ENCODE assay signal across 11 cellular contexts in genomic region chr2:101873543-101873942, GRCh38.
DNase-seq lines count a peak whose midpoint lies in the region; ATAC-seq, FAIRE-seq and TF ChIP-seq lines count a peak whose summit lies in the region.
"Had no signal": no experiment of that assay in that cellular context is flagged by ENCODE, and none has a peak within 500 bp of the region (broad histone marks: within the 10 kb centered on the region; RNA-seq: fewer than 3 reads in every experiment).

No MANE protein-coding gene starts in this region.

- H3K4me1 ChIP-seq in A549 (no peaks in the 10 kb centered on the region), OCI-LY3 (ENCODE audit: low read length) (no peaks in the 10 kb centered on the region)

- FAIRE-seq in A549 (lab: Jason Lieb, UNC): no peak

- peaks cover 40 to 81% (median 49%) of the 10 kb centered on the region in 3 donors for H3K36me3 Mint-ChIP-seq in immature natural killer cell
- H3K36me3 Mint-ChIP-seq in CD14-positive monocyte: peaks cover 90 to 96% of the 10 kb centered on the region in 2 donors

- H4K20me1 ChIP-seq in OCI-LY3 (ENCODE audit: insufficient read depth, low read length): no peaks in the 10 kb centered on the region

- WGBS in A549 (ENCODE audit: missing lambda C conversion rate): 89% methylated on average over 3 of the region's 3 CpGs

- H3K27me3 ChIP-seq in OCI-LY3 (ENCODE audit: low read depth, low read length): no peaks in the 10 kb centered on the region

- peak; percentile 45 for TF ChIP-seq CTCF in A549 (IDR thresholded peaks at IDR 0.05)
- peak; percentile 60 for TF ChIP-seq CTCF in OCI-LY3 (IDR thresholded peaks at IDR 0.05; ENCODE audit: low read depth, low read length)
- TF ChIP-seq CTCF in epithelial cell of proximal tubule (conservative IDR thresholded peaks at IDR 0.05; ENCODE audit: low read depth, low read length): peak; percentile 33
- TF ChIP-seq CTCF in CD14-positive monocyte (IDR thresholded peaks at IDR 0.05): no peak

- in situ Hi-C loops in G401 (cut with HindIII; ENCODE audit: low sequenced_read_pairs): no loop called here

- H3K4me3 ChIP-seq in A549 (no peak overlapping the region), OCI-LY3 (ENCODE audit: low read length) (no peak overlapping the region), epithelial cell of proximal tubule (ENCODE audit: low read depth, low read length) (no peak overlapping the region)

- TF ChIP-seq POLR2A in A549 (IDR thresholded peaks at IDR 0.05; ENCODE audit: low read length): no peak

- H3K27ac Mint-ChIP-seq in immature natural killer cell (peak overlapping the region in 2 of 6 donors; percentile 4 to 9), CD14-positive monocyte (no peak overlapping the region)

- H3K4me3 Mint-ChIP-seq in immature natural killer cell: no peak overlapping the region
- H3K4me3 Mint-ChIP-seq in CD14-positive monocyte: no peak overlapping the region

- H3K4me1 Mint-ChIP-seq in immature natural killer cell (no peaks in the 10 kb centered on the region), CD14-positive monocyte (no peaks in the 10 kb centered on the region)

- H3K27ac ChIP-seq in A549: no peak overlapping the region
- no peak overlapping the region for H3K27ac ChIP-seq in OCI-LY3 (ENCODE audit: low read length)

- peak in 1 of 2 experiments; percentile 59; a peak in 3 of 6 replicates for ATAC-seq in A549

- peak; percentile 62 to 66 for TF ChIP-seq RAD21 in A549 (conservative IDR thresholded peaks at IDR 0.05 in 1 of 2, IDR thresholded peaks at IDR 0.05 in 1 of 2)

- H3K9me3 Mint-ChIP-seq in immature natural killer cell (no peaks in the 10 kb centered on the region), CD14-positive monocyte (no peaks in the 10 kb centered on the region)

- H3K9ac ChIP-seq in OCI-LY3 (ENCODE audit: low read length): no peak overlapping the region

- peaks cover 79% of the 10 kb centered on the region for H3K36me3 ChIP-seq in OCI-LY3 (replicated peaks; ENCODE audit: low read depth, low read length)

- H3K9me3 ChIP-seq in A549 (no peaks in the 10 kb centered on the region), OCI-LY3 (ENCODE audit: insufficient read depth, low read length) (no peaks in the 10 kb centered on the region)

- H3K79me2 ChIP-seq in OCI-LY3 (ENCODE audit: low read length): no peaks in the 10 kb centered on the region

- TF ChIP-seq EP300 in A549 (IDR thresholded peaks at IDR 0.05): no peak

- intact Hi-C loops in CD14-positive monocyte (cut with micrococcal nuclease): no loop called here

- no peak overlapping the region for H3K4me2 ChIP-seq in A549
- no peak overlapping the region for H3K4me2 ChIP-seq in OCI-LY3 (ENCODE audit: low read length)

- CTCF ChIA-PET in A549 (lab: Yijun Ruan, JAX): interaction anchor here (0.6 to 3.5 kb wide), 13 partner anchors 9 to 899 kb away, joined by 3 to 14 read pairs (median 4); no protein-coding TSS in a partner anchor

- peak; percentile 7 to 28 for DNase-seq in A549 (ENCODE audit: low read depth in 1 of 2, low spot score in 1 of 2)
- peak; percentile 30 for DNase-seq in G401 (ENCODE audit: low spot score)
- DNase-seq in epithelial cell of proximal tubule (ENCODE audit: low read depth): no peak
- DNase-seq in stimulated activated CD8-positive, alpha-beta memory T cell treated with anti-CD3 and anti-CD28 coated beads, Interleukin-4, amount 100 ng/mL, for 48 hours: no peak
- no peak for DNase-seq in immature natural killer cell
- DNase-seq in GM03348 (ENCODE audit: low spot score): no peak
- DNase-seq in CD14-positive monocyte (ENCODE audit: low spot score): no peak
- DNase-seq: effector CD4-positive, alpha-beta T cell; NCI-H146; retina had no signal

- POLR2A ChIA-PET in A549 (lab: Yijun Ruan, JAX): no interaction called here

- H3K27me3 Mint-ChIP-seq in immature natural killer cell (ENCODE audit: low read depth in 3 of 3) (peaks cover 0 to 2% (median 0%) of the 10 kb centered on the region in 3 donors), CD14-positive monocyte (ENCODE audit: low read depth in 3 of 3) (peaks cover 0 to 2% (median 0%) of the 10 kb centered on the region in 3 donors)

- H2AFZ ChIP-seq in OCI-LY3 (ENCODE audit: low read depth, low read length): no peak overlapping the region

TF ChIP-seq in A549, 52 proteins besides CTCF, POLR2A, EP300 and RAD21:
- TF ChIP-seq CBX2 (IDR thresholded peaks at IDR 0.05; ENCODE audit: borderline replicate concordance, low read depth) (no peak), MAZ (IDR thresholded peaks at IDR 0.05; ENCODE audit: borderline replicate concordance, low read depth, low read length) (no peak), SREBF2 (IDR thresholded peaks at IDR 0.05) (no peak), SMC3 (IDR thresholded peaks at IDR 0.05) (peak; percentile 47; the same call in 2 of the 3 replicates), CHD2 (IDR thresholded peaks at IDR 0.05; ENCODE audit: low read length, partially characterized antibody) (no peak), ZSCAN20 (CRISPR knock-in tag; IDR thresholded peaks at IDR 0.05) (no peak)

Comparison
In these comparisons a context has a peak if more than half of its experiments do, and no peak if none do; other contexts are left out.
1. DNase-seq: peak in A549 (2 of 2) and G401 (single experiment); none in epithelial cell of proximal tubule (single experiment), stimulated activated CD8-positive, alpha-beta memory T cell treated with anti-CD3 and anti-CD28 coated beads, Interleukin-4, amount 100 ng/mL, for 48 hours (single experiment), immature natural killer cell (0 of 3), GM03348 (single experiment) and CD14-positive monocyte (single experiment).